Comparison of ENCODE assay signal across 8 cellular contexts in the genomic region with DNA sequence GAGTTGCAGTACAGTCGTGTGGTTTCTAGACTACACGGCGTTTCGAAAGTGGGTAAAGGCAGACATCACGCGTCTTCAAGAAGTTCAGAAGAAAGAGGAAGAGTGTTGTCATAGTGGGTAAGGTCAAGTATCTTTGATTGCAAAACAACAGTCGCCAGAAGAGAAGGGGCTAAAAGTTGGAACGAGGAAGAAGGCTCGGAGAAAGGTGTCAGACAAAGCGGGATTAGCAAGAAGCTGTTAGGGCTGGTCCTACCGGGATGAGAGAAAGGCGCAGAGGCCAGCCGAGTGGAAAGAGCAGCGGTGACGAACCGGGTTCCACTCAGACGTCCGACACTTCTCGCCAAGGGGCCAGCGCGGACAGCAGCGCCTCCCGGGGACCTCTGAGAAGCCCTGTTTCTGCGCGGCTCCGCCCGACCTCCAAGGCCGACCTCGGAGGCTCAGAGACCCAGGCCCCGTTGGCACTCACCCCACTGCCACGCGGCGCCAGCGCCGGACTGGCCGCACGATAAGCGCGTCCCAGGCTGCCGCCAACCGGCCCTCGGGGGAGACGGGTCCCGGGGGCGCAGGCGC. TPM values are rescaled to one million over a fixed set of nuclear protein-coding genes. Genes with fewer than 3 reads are reported as not detected.
DNase-seq lines count a peak whose midpoint lies in the region; ATAC-seq and TF ChIP-seq lines count a peak whose summit lies in the region.

No MANE protein-coding gene starts in this region.

- no peaks in the 10 kb centered on the region for H3K27me3 Mint-ChIP-seq in nephron progenitor cell (ENCODE audit: low read depth, poor library complexity)

- H3K36me3 ChIP-seq in fibroblast of lung (ENCODE audit: control insufficient read depth, insufficient read depth, low read length) = no peaks in the 10 kb centered on the region
- peaks cover 0 to 6% of the 10 kb centered on the region in 2 donors for H3K36me3 ChIP-seq in vagina

- intact Hi-C loops in vagina (cut with DNase I) = no loop called here

- H3K9me3 ChIP-seq in fibroblast of lung (ENCODE audit: control insufficient read depth, insufficient read depth, low read depth, low read length) (no peaks in the 10 kb centered on the region), vagina (no peaks in the 10 kb centered on the region)

- peak overlapping the region; percentile 95 for H3K4me3 Mint-ChIP-seq in nephron progenitor cell

- H3K4me3 ChIP-seq in GM08714 (ENCODE audit: low read length) (peak overlapping the region; percentile 80), WI38 (ENCODE audit: low read depth, low read length) (peak overlapping the region; percentile 91), fibroblast of lung (replicated peaks in 1 of 4; ENCODE audit: control extremely low read depth in 1 of 4, insufficient read depth in 1 of 4, low read depth in 3 of 4, low read length in 4 of 4) (peak overlapping the region; percentile 85 to 98 (median 90)), vagina (peak overlapping the region; percentile 76 to 82)
- H3K4me3 ChIP-seq in Jurkat, Clone E6-1 (ENCODE audit: low read length) = peak overlapping the region; percentile 79

- DNase-seq in Jurkat, Clone E6-1 (ENCODE audit: low read depth, low spot score) = no peak
- DNase-seq in fibroblast of lung (ENCODE audit: low read depth in 2 of 2) = peak in 1 of 2 donors; percentile 40
- DNase-seq in nephron progenitor cell = no peak
- no peak for DNase-seq in vagina (ENCODE audit: extremely low spot score in 2 of 2)
- no peak for DNase-seq in DMS114 treated with DMSO at 0.1 percent for 48 hours (lab: John Stamatoyannopoulos, UW; ENCODE audit: unreplicated experiment)

- H3K27ac ChIP-seq in fibroblast of lung (ENCODE audit: insufficient read depth, low read length) (peak overlapping the region; percentile 91), vagina (peak overlapping the region; percentile 89)

- H3K9me3 Mint-ChIP-seq in nephron progenitor cell = no peaks in the 10 kb centered on the region

- peak overlapping the region; percentile 87 for H3K27ac Mint-ChIP-seq in nephron progenitor cell

- H3K36me3 Mint-ChIP-seq in nephron progenitor cell (ENCODE audit: low read depth) = peaks cover 27% of the 10 kb centered on the region

- no peaks in the 10 kb centered on the region for H4K20me1 ChIP-seq in fibroblast of lung (ENCODE audit: control insufficient read depth, extremely low read depth, insufficient read depth, low read length)

- ATAC-seq in GM21717 (IDR thresholded peaks at IDR 0.05; ENCODE audit: unreplicated experiment) = peak; percentile 37

- H3K27me3 ChIP-seq in fibroblast of lung (ENCODE audit: control insufficient read depth, insufficient read depth, low read length) (no peaks in the 10 kb centered on the region), vagina (no peaks in the 10 kb centered on the region)

- TF ChIP-seq POLR2A in vagina (IDR thresholded peaks at IDR 0.05) = no peak

- H3K4me1 Mint-ChIP-seq in nephron progenitor cell = peaks cover 39% of the 10 kb centered on the region

- peaks cover 8% of the 10 kb centered on the region for H3K4me1 ChIP-seq in fibroblast of lung (ENCODE audit: control insufficient read depth, extremely low read depth, insufficient read depth, low read length)
- peaks cover 42% of the 10 kb centered on the region for H3K4me1 ChIP-seq in vagina

- H2AFZ ChIP-seq in fibroblast of lung (ENCODE audit: low read length) = peak overlapping the region; percentile 54

- peak overlapping the region; percentile 95 for H3K9ac ChIP-seq in fibroblast of lung (ENCODE audit: insufficient read depth, low read length)

- TF ChIP-seq CTCF in WI38 (IDR thresholded peaks at IDR 0.05; ENCODE audit: low read depth, low read length) (no peak), fibroblast of lung (conservative IDR thresholded peaks at IDR 0.05 in 1 of 2, IDR thresholded peaks at IDR 0.05 in 1 of 2; ENCODE audit: low read depth in 1 of 2, low read length in 2 of 2) (no peak), nephron progenitor cell (IDR thresholded peaks at IDR 0.05) (no peak), vagina (IDR thresholded peaks at IDR 0.05) (no peak)

- H3K4me2 ChIP-seq in fibroblast of lung (ENCODE audit: extremely low read depth, insufficient read depth, low read length) = peak overlapping the region; percentile 95

- peaks cover 39% of the 10 kb centered on the region for H3K79me2 ChIP-seq in fibroblast of lung (ENCODE audit: control insufficient read depth, insufficient read depth, low read length)

RNA-seq across cellular contexts. Expression of a gene that starts 0.5 kb away (rescaled TPM):
- 39.2 TPM for polyA plus RNA-seq in Jurkat, Clone E6-1 (2012; ENCODE audit: insufficient read depth, insufficient read length)
- 44.7 and 59.5 TPM in 2 replicates for total RNA-seq in fibroblast of lung
- polyA plus RNA-seq in fibroblast of lung = 62.2 and 66.1 TPM in 2 replicates
- polyA plus RNA-seq in fibroblast of lung (2012) = 31.0 and 38.4 TPM in 2 replicates
- 25.5 and 37.8 TPM in 2 replicates for polyA minus RNA-seq in fibroblast of lung (ENCODE audit: low replicate concordance)
- total RNA-seq in vagina = 53.8 TPM
